ENCODE assay signal across 20 cellular contexts in the genomic region with DNA sequence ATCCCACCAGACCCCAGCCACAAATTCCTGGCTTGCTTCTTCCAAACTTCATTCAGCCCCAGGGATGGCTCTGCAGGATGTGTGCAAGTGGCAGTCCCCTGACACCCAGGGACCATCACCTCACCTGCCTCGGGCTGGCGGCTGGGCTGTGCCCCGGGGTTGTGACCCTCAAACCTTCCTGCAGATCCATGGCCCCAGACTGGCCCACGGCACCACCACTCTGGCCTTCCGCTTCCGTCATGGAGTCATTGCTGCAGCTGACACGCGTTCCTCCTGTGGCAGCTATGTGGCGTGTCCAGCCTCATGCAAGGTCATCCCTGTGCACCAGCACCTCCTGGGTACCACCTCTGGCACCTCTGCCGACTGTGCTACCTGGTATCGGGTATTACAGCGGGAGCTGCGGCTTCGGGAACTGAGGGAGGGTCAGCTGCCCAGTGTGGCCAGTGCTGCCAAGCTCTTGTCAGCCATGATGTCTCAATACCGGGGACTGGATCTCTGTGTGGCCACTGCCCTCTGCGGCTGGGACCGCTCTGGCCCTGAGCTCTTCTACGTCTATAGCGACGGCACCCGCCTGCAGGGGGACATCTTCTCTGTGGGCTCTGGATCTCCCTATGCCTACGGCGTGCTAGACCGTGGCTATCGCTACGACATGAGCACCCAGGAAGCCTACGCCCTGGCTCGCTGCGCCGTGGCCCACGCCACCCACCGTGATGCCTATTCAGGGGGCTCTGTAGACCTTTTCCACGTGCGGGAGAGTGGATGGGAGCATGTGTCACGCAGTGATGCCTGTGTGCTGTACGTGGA. TPM values are rescaled to one million over a fixed set of nuclear protein-coding genes. Genes with fewer than 3 reads are reported as not detected.
A peak's percentile ranks its signal among the peaks of the same experiment; 100 is the strongest.
DNase-seq lines count a peak whose midpoint lies in the region; ATAC-seq and TF ChIP-seq lines count a peak whose summit lies in the region.
"Had no signal": no experiment of that assay in that cellular context is flagged by ENCODE, and none has a peak within 500 bp of the region (broad histone marks: within the 10 kb centered on the region; RNA-seq: fewer than 3 reads in every experiment).

TSS of gene PSMB11 (plus strand) at position 51 of the 804 bp plus-strand sequence. CDS start at position 65, 14 bp downstream.

- no peaks in the 10 kb centered on the region for H3K23me2 ChIP-seq in H9 (ENCODE audit: insufficient read length, low read depth, low read length, poor library complexity, severe bottlenecking)

- H3T11ph ChIP-seq in H9 (ENCODE audit: low read length) = no peak within 1 kb of the TSS

- 0 out of 3 replicates have a peak, but pooled peaks have one; percentile 20 for TF ChIP-seq CTCF in H9 (conservative IDR thresholded peaks at IDR 0.05)
- TF ChIP-seq CTCF in WTC11 (IDR thresholded peaks at IDR 0.05) = no peak
- no peak for TF ChIP-seq CTCF in mammary epithelial cell (conservative IDR thresholded peaks at IDR 0.05 in 1 of 2, IDR thresholded peaks at IDR 0.05 in 1 of 2; ENCODE audit: extremely low read depth in 1 of 2, insufficient read depth in 1 of 2, low read depth in 1 of 2, low read length in 2 of 2)

- H3K4me3 ChIP-seq in mammary epithelial cell (replicated peaks in 1 of 3; ENCODE audit: insufficient read depth in 1 of 3, low read depth in 2 of 3, low read length in 3 of 3) = no peak within 1 kb of the TSS
- H3K4me3 ChIP-seq: MG63, SJSA1 had no signal

- H2BK5ac ChIP-seq in H9 (ENCODE audit: insufficient read length, low read length) = no peak within 1 kb of the TSS

- CTCF ChIA-PET in WTC11 (lab: Charles Lee) (interaction anchor here (0.9 to 5.8 kb wide), 14 partner anchors 10 to 95 kb away, joined by 3 to 44 read pairs (median 5); partner anchors contain the start of gene CDH24), mammary epithelial cell (lab: Charles Lee; ENCODE audit: low non-redundant PET) (no interaction called here)

- no peaks in the 10 kb centered on the region for H3K79me2 ChIP-seq in H9 (ENCODE audit: insufficient read depth, low read length)
- no peaks in the 10 kb centered on the region for H3K79me2 ChIP-seq in mammary epithelial cell (ENCODE audit: insufficient read depth, low read length)

- ATAC-seq in WTC11 = peak; percentile 71
- ATAC-seq in natural killer cell treated with Interleukin-12 subunit alpha and Interleukin-12 subunit beta and Interleukin-15 and Interleukin-18, amount 100 ng/mL, for 72 hours = peak; percentile 8 to 13
- no peak for ATAC-seq in stimulated activated naive B cell treated with anti-CD40 and anti-IgM and Interleukin-4, amounts not matched to agents 10 μg/mL and 1 μg/mL and 100 μg/mL, for 72 hours (replicated peaks)
- ATAC-seq: HCT116, Right ventricle myocardium inferior had no signal

- H3K14ac ChIP-seq in H9 (ENCODE audit: insufficient read depth, low read length) = no peak within 1 kb of the TSS

- H3K27ac ChIP-seq in H9 (ENCODE audit: insufficient read length, low read depth, low read length) = no peak within 1 kb of the TSS
- H3K27ac ChIP-seq in mammary epithelial cell (ENCODE audit: insufficient read depth, low read depth, low read length) = no peak within 1 kb of the TSS
- H3K27ac ChIP-seq: SJSA1 had no signal

- no peaks in the 10 kb centered on the region for H3K79me1 ChIP-seq in H9 (ENCODE audit: insufficient read depth, low read depth, low read length, poor library complexity, severe bottlenecking)

- in situ Hi-C loops in mammary epithelial cell (cut with MboI; ENCODE audit: low sequenced_read_pairs in 2 of 2) = no loop called here

- no peaks in the 10 kb centered on the region for H3K4me1 ChIP-seq in H9 (ENCODE audit: insufficient read depth, low read length)
- no peaks in the 10 kb centered on the region for H3K4me1 ChIP-seq in mammary epithelial cell (ENCODE audit: insufficient read depth, low read length)

- H3K4me2 ChIP-seq in H9 (ENCODE audit: insufficient read depth, insufficient read length, low read length) (no peak within 1 kb of the TSS), mammary epithelial cell (ENCODE audit: insufficient read depth, low read depth, low read length) (no peak within 1 kb of the TSS)

- H3K23ac ChIP-seq in H9 (ENCODE audit: insufficient read length, low read depth, low read length) = no peak within 1 kb of the TSS

- DNase-seq in H9 = no peak
- no peak for DNase-seq in WTC11 (ENCODE audit: low spot score)
- no peak for DNase-seq in natural killer cell treated with Interleukin-12 subunit alpha and Interleukin-12 subunit beta and Interleukin-15 and Interleukin-18, amount 100 ng/mL, for 72 hours (ENCODE audit: low spot score)
- DNase-seq in stimulated activated naive B cell treated with anti-CD40 and anti-IgM and Interleukin-4, amounts not matched to agents 10 μg/mL and 1 μg/mL and 100 μg/mL, for 72 hours = no peak
- DNase-seq in mucosa of gallbladder (ENCODE audit: low spot score) = no peak
- DNase-seq in mammary epithelial cell = no peak
- DNase-seq in NCI-H1092 (lab: John Stamatoyannopoulos, UW) = no peak
- DNase-seq: BE2C, GF-D8, NCI-H1417 treated with DMSO at 0.1 percent for 48 hours, NCI-H187, NCI-H446, NCI-H526, OCI-M1 had no signal

- H3K56ac ChIP-seq in H9 (ENCODE audit: insufficient read length, low read depth, low read length) = no peak within 1 kb of the TSS

- WGBS in H9 (ENCODE audit: extremely low coverage, insufficient read length, low lambda C conversion rate) = no CpG with 5 or more reads among the region's 36 CpGs
- WGBS in mammary epithelial cell (ENCODE audit: low coverage, missing lambda C conversion rate) = 95% methylated on average over 34 of the region's 36 CpGs

- no peak within 1 kb of the TSS for H2BK15ac ChIP-seq in H9 (ENCODE audit: low read depth, low read length)

- H2BK20ac ChIP-seq in H9 (ENCODE audit: low read depth, low read length, poor library complexity, severe bottlenecking) = no peak within 1 kb of the TSS

- H3K4me1 Mint-ChIP-seq in H9 (peaks cover 6 to 15% of the 10 kb centered on the region in 2 experiments), WTC11 (peaks cover 9% of the 10 kb centered on the region; the same call in 1 of the 2 replicates)
- no peaks in the 10 kb centered on the region for H3K4me1 Mint-ChIP-seq in natural killer cell treated with Interleukin-12 subunit alpha and Interleukin-12 subunit beta and Interleukin-15 and Interleukin-18, amount 100 ng/mL, for 72 hours (ENCODE audit: low read depth in 2 of 2)
- no peaks in the 10 kb centered on the region for H3K4me1 Mint-ChIP-seq in stimulated activated naive B cell treated with anti-CD40 and anti-IgM and Interleukin-4, amounts not matched to agents 10 μg/mL and 1 μg/mL and 100 μg/mL, for 72 hours

- H2AFZ ChIP-seq in H9 (ENCODE audit: low read length) = no peak within 1 kb of the TSS
- no peak within 1 kb of the TSS for H2AFZ ChIP-seq in mammary epithelial cell (ENCODE audit: low read depth, low read length)

- no peak within 1 kb of the TSS for H2BK12ac ChIP-seq in H9 (ENCODE audit: insufficient read length, low read depth, low read length)

- H3K27me3 Mint-ChIP-seq in H9 (ENCODE audit: low read depth) (peaks cover 1% of the 10 kb centered on the region; the same call in 1 of the 2 replicates), WTC11 (ENCODE audit: low read depth) (no peaks in the 10 kb centered on the region)
- H3K27me3 Mint-ChIP-seq in natural killer cell treated with Interleukin-12 subunit alpha and Interleukin-12 subunit beta and Interleukin-15 and Interleukin-18, amount 100 ng/mL, for 72 hours = peaks cover 0 to 2% of the 10 kb centered on the region in 2 donors
- H3K27me3 Mint-ChIP-seq in stimulated activated naive B cell treated with anti-CD40 and anti-IgM and Interleukin-4, amounts not matched to agents 10 μg/mL and 1 μg/mL and 100 μg/mL, for 72 hours = peaks cover 3 to 8% of the 10 kb centered on the region in 2 donors

- no TSS peak for BruUV-seq in mammary epithelial cell (replicated peaks; lab: Mats Ljungman, UMichigan)

- POLR2A ChIA-PET in WTC11 (lab: Charles Lee) = no interaction called here

- no peaks in the 10 kb centered on the region for H3K36me3 ChIP-seq in mammary epithelial cell (ENCODE audit: insufficient read depth, low read length)
- H3K36me3 ChIP-seq: MG63 had no signal

- H4K20me1 ChIP-seq in H9 (ENCODE audit: control insufficient read depth, insufficient read depth, insufficient read length) (no peaks in the 10 kb centered on the region), mammary epithelial cell (ENCODE audit: insufficient read depth, low read length) (no peaks in the 10 kb centered on the region)

- H3K27ac Mint-ChIP-seq in H9 (no peak within 1 kb of the TSS; a peak in 1 of 7 replicates), WTC11 (no peak within 1 kb of the TSS)
- no peak within 1 kb of the TSS for H3K27ac Mint-ChIP-seq in natural killer cell treated with Interleukin-12 subunit alpha and Interleukin-12 subunit beta and Interleukin-15 and Interleukin-18, amount 100 ng/mL, for 72 hours
- H3K27ac Mint-ChIP-seq in stimulated activated naive B cell treated with anti-CD40 and anti-IgM and Interleukin-4, amounts not matched to agents 10 μg/mL and 1 μg/mL and 100 μg/mL, for 72 hours = peak within 1 kb of the TSS; percentile 77

- H3K9ac ChIP-seq in H9 (ENCODE audit: extremely low read depth, insufficient read length, low read length) (no peak within 1 kb of the TSS), mammary epithelial cell (ENCODE audit: insufficient read depth, low read length) (no peak within 1 kb of the TSS)

- no peak within 1 kb of the TSS for H2BK120ac ChIP-seq in H9 (ENCODE audit: low read depth, low read length, poor library complexity, severe bottlenecking)

- intact Hi-C loops in mammary epithelial cell (cut with micrococcal nuclease) = no loop called here

- no peak within 1 kb of the TSS for H4K8ac ChIP-seq in H9 (replicated peaks; ENCODE audit: insufficient read length, low read depth, low read length)

- H3K18ac ChIP-seq in H9 (ENCODE audit: insufficient read length, low read depth, low read length) = no peak within 1 kb of the TSS

- H3K27me3 ChIP-seq in H9 (ENCODE audit: insufficient read depth, low read length) (no peaks in the 10 kb centered on the region), mammary epithelial cell (ENCODE audit: insufficient read depth, low read length) (no peaks in the 10 kb centered on the region)
- H3K27me3 ChIP-seq: BE2C, MG63, SJSA1 had no signal

- H3K9me3 Mint-ChIP-seq in H9 (no peaks in the 10 kb centered on the region), WTC11 (no peaks in the 10 kb centered on the region)
- H3K9me3 Mint-ChIP-seq in natural killer cell treated with Interleukin-12 subunit alpha and Interleukin-12 subunit beta and Interleukin-15 and Interleukin-18, amount 100 ng/mL, for 72 hours = no peaks in the 10 kb centered on the region
- H3K9me3 Mint-ChIP-seq in stimulated activated naive B cell treated with anti-CD40 and anti-IgM and Interleukin-4, amounts not matched to agents 10 μg/mL and 1 μg/mL and 100 μg/mL, for 72 hours = no peaks in the 10 kb centered on the region

- H3K36me3 Mint-ChIP-seq in H9 (ENCODE audit: insufficient read depth in 1 of 3, low read depth in 3 of 3) (peaks cover 1 to 2% (median 2%) of the 10 kb centered on the region in 3 experiments; a peak in 6 of 7 replicates), WTC11 (peaks cover under 1% of the 10 kb centered on the region; the same call in 1 of the 2 replicates)
- no peaks in the 10 kb centered on the region for H3K36me3 Mint-ChIP-seq in natural killer cell treated with Interleukin-12 subunit alpha and Interleukin-12 subunit beta and Interleukin-15 and Interleukin-18, amount 100 ng/mL, for 72 hours
- H3K36me3 Mint-ChIP-seq in stimulated activated naive B cell treated with anti-CD40 and anti-IgM and Interleukin-4, amounts not matched to agents 10 μg/mL and 1 μg/mL and 100 μg/mL, for 72 hours = peaks cover 0 to 2% of the 10 kb centered on the region in 2 donors

- H2AK5ac ChIP-seq in H9 (ENCODE audit: insufficient read length, low read length) = no peak within 1 kb of the TSS

- H4K5ac ChIP-seq in H9 (ENCODE audit: insufficient read length, low read depth, low read length) = no peak within 1 kb of the TSS

- no peak within 1 kb of the TSS for H3K4me3 Mint-ChIP-seq in H9
- H3K4me3 Mint-ChIP-seq in WTC11 = no peak within 1 kb of the TSS
- H3K4me3 Mint-ChIP-seq in natural killer cell treated with Interleukin-12 subunit alpha and Interleukin-12 subunit beta and Interleukin-15 and Interleukin-18, amount 100 ng/mL, for 72 hours = no peak within 1 kb of the TSS
- no peak within 1 kb of the TSS for H3K4me3 Mint-ChIP-seq in stimulated activated naive B cell treated with anti-CD40 and anti-IgM and Interleukin-4, amounts not matched to agents 10 μg/mL and 1 μg/mL and 100 μg/mL, for 72 hours

- no peak within 1 kb of the TSS for H3K4ac ChIP-seq in H9 (ENCODE audit: low read depth, low read length)

- H3K9me3 ChIP-seq in H9 (ENCODE audit: control insufficient read depth, low read depth, low read length) = no peaks in the 10 kb centered on the region
- no peaks in the 10 kb centered on the region for H3K9me3 ChIP-seq in mammary epithelial cell (replicated peaks; ENCODE audit: insufficient read depth, low read length)
- H3K9me3 ChIP-seq: BE2C, MG63, SJSA1 had no signal

- dilution Hi-C loops in mammary epithelial cell (cut with HindIII; ENCODE audit: low sequenced_read_pairs) = loop anchor here (10.0 kb wide), 1 partner anchor 58 kb away; the partner anchor contains the start of gene AJUBA

- no peak within 1 kb of the TSS for H4K91ac ChIP-seq in H9 (ENCODE audit: insufficient read length, low read depth, low read length)

RNA-seq across cellular contexts. Expression of gene PSMB11, which starts in this region (rescaled TPM):
- not detected in 2 replicates for total RNA-seq in H9 (2021)
- total RNA-seq in WTC11 (2021) = not detected in 3 replicates
- total RNA-seq in natural killer cell treated with Interleukin-12 subunit alpha and Interleukin-12 subunit beta and Interleukin-15 and Interleukin-18, amount 100 ng/mL, for 72 hours = not detected
- not detected for total RNA-seq in mucosa of gallbladder
- total RNA-seq in mammary epithelial cell = not detected
- not detected for polyA plus RNA-seq in mammary epithelial cell
- polyA minus RNA-seq in mammary epithelial cell = not detected
- total RNA-seq: A673, LHCN-M2, Right ventricle myocardium inferior, SJSA1 had no signal

Comparison
In these comparisons a context has a peak if more than half of its experiments do, and no peak if none do; other contexts are left out.
1. Peak in ATAC-seq in WTC11; RNA of the gene not detected or under 1 TPM.
2. Peak in ATAC-seq in natural killer cell treated with Interleukin-12 subunit alpha and Interleukin-12 subunit beta and Interleukin-15 and Interleukin-18, amount 100 ng/mL, for 72 hours; RNA of the gene not detected or under 1 TPM.